ENCODE assay signal across 8 cellular contexts in the genomic region with DNA sequence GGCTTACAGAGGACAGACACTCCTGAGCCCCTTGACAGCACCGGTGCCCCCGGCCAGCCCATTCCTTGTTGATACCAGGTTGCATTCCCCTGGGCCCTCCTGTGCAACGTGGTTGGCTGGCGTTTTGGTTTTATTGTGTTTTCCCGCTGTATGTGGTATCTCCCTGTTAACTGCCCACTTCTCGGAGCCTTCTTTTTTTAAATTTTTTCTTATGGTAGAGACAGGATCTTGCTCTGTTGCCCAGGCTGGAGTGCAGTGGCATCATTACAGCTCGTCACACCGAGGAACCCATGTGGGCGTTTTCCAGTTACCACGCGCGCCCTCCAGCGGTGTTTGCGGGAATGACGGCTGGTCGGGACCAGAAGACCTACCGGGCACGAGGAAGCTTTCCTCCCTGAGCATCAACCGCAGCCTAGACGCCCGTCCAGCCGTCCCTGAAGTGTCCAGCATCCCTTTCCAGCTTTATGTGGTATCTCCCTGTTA. TPM values are rescaled to one million over a fixed set of nuclear protein-coding genes. Genes with fewer than 3 reads are reported as not detected.
A peak's percentile ranks its signal among the peaks of the same experiment; 100 is the strongest.
DNase-seq lines count a peak whose midpoint lies in the region; ATAC-seq and TF ChIP-seq lines count a peak whose summit lies in the region.

No MANE protein-coding gene starts in this region.

- TF ChIP-seq CTCF in GM12874 (IDR thresholded peaks at IDR 0.05; ENCODE audit: insufficient read depth, low read depth, low read length): peak; percentile 67

- peaks cover 5 to 15% (median 11%) of the 10 kb centered on the region in 3 donors for H3K4me1 Mint-ChIP-seq in naive B cell
- H3K4me1 Mint-ChIP-seq in stimulated activated naive CD8-positive, alpha-beta T cell treated with anti-CD3 and anti-CD28 coated beads, Interleukin-15, Interleukin-2, amounts not matched to agents 100 ng/mL and 50 ng/mL, for 24 hours (ENCODE audit: low read depth): peaks cover 14% of the 10 kb centered on the region

- peak; percentile 70 to 83 for ATAC-seq in naive B cell (ENCODE audit: low read depth in 2 of 2)

- H3K9me3 Mint-ChIP-seq in naive B cell: peaks cover 0 to 2% (median 0%) of the 10 kb centered on the region in 7 donors
- no peaks in the 10 kb centered on the region for H3K9me3 Mint-ChIP-seq in stimulated activated naive CD8-positive, alpha-beta T cell treated with anti-CD3 and anti-CD28 coated beads, Interleukin-15, Interleukin-2, amounts not matched to agents 100 ng/mL and 50 ng/mL, for 24 hours

- peak overlapping the region in 1 of 6 donors; percentile 53 for H3K27ac Mint-ChIP-seq in naive B cell
- H3K27ac Mint-ChIP-seq in stimulated activated naive CD8-positive, alpha-beta T cell treated with anti-CD3 and anti-CD28 coated beads, Interleukin-15, Interleukin-2, amounts not matched to agents 100 ng/mL and 50 ng/mL, for 24 hours: peak overlapping the region; percentile 81

- peak; percentile 47 for DNase-seq in A172 (ENCODE audit: low spot score)
- DNase-seq in NCI-H526 (lab: John Stamatoyannopoulos, UW): peak; percentile 41 to 86
- DNase-seq in activated CD4-positive, alpha-beta T cell treated with anti-CD3 and anti-CD28 coated beads, Interleukin-2, amount 50 U/mL, for 4 hours: peak; percentile 72 to 77
- DNase-seq in effector CD4-positive, alpha-beta T cell: peak; percentile 61
- peak; percentile 62 for DNase-seq in naive B cell
- DNase-seq in DMS114 treated with DMSO at 0.1 percent for 48 hours (lab: John Stamatoyannopoulos, UW; ENCODE audit: unreplicated experiment): no peak

- peaks cover 26 to 47% (median 36%) of the 10 kb centered on the region in 3 donors for H3K27me3 Mint-ChIP-seq in naive B cell
- peaks cover 23% of the 10 kb centered on the region for H3K27me3 Mint-ChIP-seq in stimulated activated naive CD8-positive, alpha-beta T cell treated with anti-CD3 and anti-CD28 coated beads, Interleukin-15, Interleukin-2, amounts not matched to agents 100 ng/mL and 50 ng/mL, for 24 hours

- no peaks in the 10 kb centered on the region for H3K36me3 Mint-ChIP-seq in naive B cell
- no peaks in the 10 kb centered on the region for H3K36me3 Mint-ChIP-seq in stimulated activated naive CD8-positive, alpha-beta T cell treated with anti-CD3 and anti-CD28 coated beads, Interleukin-15, Interleukin-2, amounts not matched to agents 100 ng/mL and 50 ng/mL, for 24 hours (ENCODE audit: low read depth)

- peak overlapping the region in 5 of 8 donors; percentile 24 to 69 (median 43) for H3K4me3 Mint-ChIP-seq in naive B cell
- H3K4me3 Mint-ChIP-seq in stimulated activated naive CD8-positive, alpha-beta T cell treated with anti-CD3 and anti-CD28 coated beads, Interleukin-15, Interleukin-2, amounts not matched to agents 100 ng/mL and 50 ng/mL, for 24 hours: peak overlapping the region; percentile 52

RNA-seq across cellular contexts. Expression of gene ZFAND2A, which starts 16.9 kb away (rescaled TPM):
- total RNA-seq in A172 (2014; rRNA removed; shearing (Covaris generic)): 57.3 and 70.3 TPM in 2 replicates
- 10 to 100 TPM; 59.3 to 73.5 (median 67.9) TPM for polyA plus RNA-seq in naive B cell (ENCODE audit: low read depth in 6 of 6)

RNA-seq across cellular contexts. Expression of gene UNCX, which starts 55.7 kb away (rescaled TPM):
- not detected in 2 replicates for total RNA-seq in A172 (2014; rRNA removed; shearing (Covaris generic))
- not detected for polyA plus RNA-seq in naive B cell (ENCODE audit: low read depth in 6 of 6)
